1 cellular context compared by ENCODE assay signal in the genomic region with DNA sequence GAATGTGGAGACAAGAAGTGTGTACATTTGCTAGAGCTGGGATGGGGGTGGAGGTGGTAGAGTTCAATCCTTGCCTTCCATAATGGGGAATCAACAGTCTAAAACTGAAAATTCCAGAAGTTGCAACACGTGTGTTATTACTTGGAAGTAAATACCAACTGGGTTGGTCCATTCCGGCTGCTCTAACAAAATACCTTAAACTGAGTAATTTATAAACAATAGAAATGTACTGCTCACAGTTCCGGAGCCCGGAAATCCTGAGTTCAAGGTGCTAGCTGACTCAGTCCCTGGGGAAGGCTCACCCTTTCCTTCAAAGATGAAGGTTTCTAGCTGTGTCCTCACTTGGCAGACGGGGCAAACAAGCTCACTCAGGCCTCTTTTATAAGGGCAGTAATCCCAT.
TF ChIP-seq lines count a peak whose summit lies in the region.

No MANE protein-coding gene starts in this region.

TF ChIP-seq in WTC11, 78 proteins besides CTCF, POLR2A, EP300 and RAD21 (continued from another document):
- TF ChIP-seq, protein P1, sequence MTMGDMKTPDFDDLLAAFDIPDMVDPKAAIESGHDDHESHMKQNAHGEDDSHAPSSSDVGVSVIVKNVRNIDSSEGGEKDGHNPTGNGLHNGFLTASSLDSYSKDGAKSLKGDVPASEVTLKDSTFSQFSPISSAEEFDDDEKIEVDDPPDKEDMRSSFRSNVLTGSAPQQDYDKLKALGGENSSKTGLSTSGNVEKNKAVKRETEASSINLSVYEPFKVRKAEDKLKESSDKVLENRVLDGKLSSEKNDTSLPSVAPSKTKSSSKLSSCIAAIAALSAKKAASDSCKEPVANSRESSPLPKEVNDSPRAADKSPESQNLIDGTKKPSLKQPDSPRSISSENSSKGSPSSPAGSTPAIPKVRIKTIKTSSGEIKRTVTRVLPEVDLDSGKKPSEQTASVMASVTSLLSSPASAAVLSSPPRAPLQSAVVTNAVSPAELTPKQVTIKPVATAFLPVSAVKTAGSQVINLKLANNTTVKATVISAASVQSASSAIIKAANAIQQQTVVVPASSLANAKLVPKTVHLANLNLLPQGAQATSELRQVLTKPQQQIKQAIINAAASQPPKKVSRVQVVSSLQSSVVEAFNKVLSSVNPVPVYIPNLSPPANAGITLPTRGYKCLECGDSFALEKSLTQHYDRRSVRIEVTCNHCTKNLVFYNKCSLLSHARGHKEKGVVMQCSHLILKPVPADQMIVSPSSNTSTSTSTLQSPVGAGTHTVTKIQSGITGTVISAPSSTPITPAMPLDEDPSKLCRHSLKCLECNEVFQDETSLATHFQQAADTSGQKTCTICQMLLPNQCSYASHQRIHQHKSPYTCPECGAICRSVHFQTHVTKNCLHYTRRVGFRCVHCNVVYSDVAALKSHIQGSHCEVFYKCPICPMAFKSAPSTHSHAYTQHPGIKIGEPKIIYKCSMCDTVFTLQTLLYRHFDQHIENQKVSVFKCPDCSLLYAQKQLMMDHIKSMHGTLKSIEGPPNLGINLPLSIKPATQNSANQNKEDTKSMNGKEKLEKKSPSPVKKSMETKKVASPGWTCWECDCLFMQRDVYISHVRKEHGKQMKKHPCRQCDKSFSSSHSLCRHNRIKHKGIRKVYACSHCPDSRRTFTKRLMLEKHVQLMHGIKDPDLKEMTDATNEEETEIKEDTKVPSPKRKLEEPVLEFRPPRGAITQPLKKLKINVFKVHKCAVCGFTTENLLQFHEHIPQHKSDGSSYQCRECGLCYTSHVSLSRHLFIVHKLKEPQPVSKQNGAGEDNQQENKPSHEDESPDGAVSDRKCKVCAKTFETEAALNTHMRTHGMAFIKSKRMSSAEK (CRISPR knock-in tag; IDR thresholded peaks at IDR 0.05; ENCODE audit: borderline replicate concordance): no peak
- TF ChIP-seq FOXK1 (CRISPR knock-in tag; IDR thresholded peaks at IDR 0.05): no peak
